Comparison of ENCODE assay signal across 1 cellular context in the genomic region with DNA sequence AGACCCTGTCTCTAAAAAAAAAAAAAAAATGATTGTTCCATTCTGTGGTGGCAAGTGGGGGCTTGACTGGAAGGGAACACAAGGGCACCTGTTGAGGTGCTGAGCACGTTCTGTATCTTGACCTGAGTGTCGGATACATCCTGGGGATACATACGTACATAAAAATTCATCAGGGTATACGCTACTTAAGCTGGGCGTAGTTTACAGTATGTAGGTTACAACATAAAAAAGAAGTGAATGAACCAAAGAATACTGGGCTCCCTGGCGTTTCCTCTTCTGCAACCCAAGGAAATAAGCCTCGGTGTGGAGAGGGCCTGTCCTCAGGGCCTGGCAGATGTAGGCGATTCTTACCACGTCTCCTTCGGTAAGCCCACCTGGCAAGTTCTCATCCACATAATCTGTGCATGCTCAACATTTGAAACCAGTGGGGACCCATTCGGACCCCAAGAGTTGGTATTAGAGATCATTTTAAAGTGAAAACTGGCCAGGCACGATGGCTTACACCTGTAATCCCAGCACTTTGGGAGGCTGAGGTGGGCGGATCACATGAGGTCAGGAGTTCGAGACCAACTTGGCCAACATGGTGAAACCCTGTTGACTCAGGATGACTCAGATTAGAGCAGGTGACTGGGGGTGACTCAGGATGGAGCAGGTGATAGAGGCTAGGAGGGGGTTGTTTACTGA.
TF ChIP-seq lines count a peak whose summit lies in the region.

No MANE protein-coding gene starts in this region.

TF ChIP-seq in K562, 482 proteins besides CTCF, POLR2A, EP300 and RAD21 (continued from another document and continues in another):
- TF ChIP-seq SMAD4 (CRISPR knock-in tag; conservative IDR thresholded peaks at IDR 0.05) (no peak), TSHZ1 (CRISPR knock-in tag; IDR thresholded peaks at IDR 0.05) (peak; percentile 68; the same call in 1 of the 2 replicates), ESRRA (IDR thresholded peaks at IDR 0.05; ENCODE audit: borderline replicate concordance, low read depth) (peak; percentile 48), HMG20B (CRISPR knock-in tag; IDR thresholded peaks at IDR 0.05) (no peak), GTF2A2 (tag; IDR thresholded peaks at IDR 0.05) (0 out of 2 replicates have a peak, but pooled peaks have one; percentile 69), ZNF695 (CRISPR knock-in tag; IDR thresholded peaks at IDR 0.05) (no peak), ZNF408 (CRISPR knock-in tag; IDR thresholded peaks at IDR 0.05; ENCODE audit: low read depth) (no peak), BACH1 (tag; IDR thresholded peaks at IDR 0.05) (no peak; the same call in 1 of the 2 replicates), GTF2E2 (tag; IDR thresholded peaks at IDR 0.05) (no peak; the same call in 1 of the 2 replicates), MAFG (tag; conservative IDR thresholded peaks at IDR 0.05) (peak; percentile 84), PCBP2 (IDR thresholded peaks at IDR 0.05; ENCODE audit: low read depth, low read length, poor library complexity, severe bottlenecking) (no peak), ILK (tag; IDR thresholded peaks at IDR 0.05; ENCODE audit: borderline replicate concordance, low read depth) (no peak), RBBP5 (IDR thresholded peaks at IDR 0.05; ENCODE audit: borderline replicate concordance, insufficient read depth, low read length, poor library complexity, severe bottlenecking) (no peak), ILF3 (IDR thresholded peaks at IDR 0.05; ENCODE audit: borderline replicate concordance) (no peak), STAG1 (CRISPR knock-in tag; IDR thresholded peaks at IDR 0.05; ENCODE audit: borderline replicate concordance) (no peak), TCF7L2 (IDR thresholded peaks at IDR 0.05; ENCODE audit: low read depth, low read length) (no peak), NONO (IDR thresholded peaks at IDR 0.05; ENCODE audit: low read depth in 2 of 2, low read length in 1 of 2) (no peak), NELFE (IDR thresholded peaks at IDR 0.05; ENCODE audit: insufficient read depth, insufficient read length) (no peak), MYBL2 (IDR thresholded peaks at IDR 0.05; ENCODE audit: low read depth) (no peak), MYBL2 (CRISPR knock-in tag; IDR thresholded peaks at IDR 0.05; ENCODE audit: borderline replicate concordance) (no peak), MTF1 (CRISPR knock-in tag; IDR thresholded peaks at IDR 0.05; ENCODE audit: borderline replicate concordance) (no peak), CBX3 (IDR thresholded peaks at IDR 0.05; ENCODE audit: borderline replicate concordance in 1 of 2, low read length in 2 of 2) (no peak), ZNF23 (CRISPR knock-in tag; IDR thresholded peaks at IDR 0.05) (no peak), ZEB2 (IDR thresholded peaks at IDR 0.05) (peak; percentile 99), FOXJ2 (tag; IDR thresholded peaks at IDR 0.05) (peak; percentile 92), SIX5 (IDR thresholded peaks at IDR 0.05; ENCODE audit: borderline replicate concordance in 1 of 2, insufficient read depth in 1 of 2, low read depth in 1 of 2, low read length in 2 of 2) (no peak), KHSRP (IDR thresholded peaks at IDR 0.05) (no peak), CBX1 (IDR thresholded peaks at IDR 0.05; ENCODE audit: low read depth) (no peak), HDAC1 (IDR thresholded peaks at IDR 0.05) (peak in 1 of 2 experiments; percentile 81; a peak in 1 of 4 replicates), MAFK (IDR thresholded peaks at IDR 0.05; ENCODE audit: low read length) (peak; percentile 57; the same call in 1 of the 2 replicates), ZNF717 (CRISPR knock-in tag; IDR thresholded peaks at IDR 0.05) (no peak), ZNF311 (CRISPR knock-in tag; IDR thresholded peaks at IDR 0.05) (no peak), E2F1 (CRISPR knock-in tag; IDR thresholded peaks at IDR 0.05) (no peak; the same call in 1 of the 2 replicates), SIN3B (IDR thresholded peaks at IDR 0.05; ENCODE audit: low read depth) (no peak), JUNB (CRISPR knock-in tag; conservative IDR thresholded peaks at IDR 0.05) (no peak), MBD2 (IDR thresholded peaks at IDR 0.05; ENCODE audit: borderline replicate concordance, low read depth) (no peak; the same call in 1 of the 2 replicates), ZNF124 (CRISPR knock-in tag; IDR thresholded peaks at IDR 0.05) (no peak), ARID2 (IDR thresholded peaks at IDR 0.05) (no peak), BMI1 (IDR thresholded peaks at IDR 0.05; ENCODE audit: low read length) (no peak; the same call in 1 of the 2 replicates), NFIX (CRISPR knock-in tag; IDR thresholded peaks at IDR 0.05; ENCODE audit: low read depth) (no peak), ESRRB (CRISPR knock-in tag; IDR thresholded peaks at IDR 0.05; ENCODE audit: borderline replicate concordance) (no peak), BCLAF1 (IDR thresholded peaks at IDR 0.05; ENCODE audit: borderline replicate concordance in 1 of 2, control insufficient read depth in 1 of 2, low read depth in 2 of 2, low read length in 1 of 2) (no peak), SMAD2 (IDR thresholded peaks at IDR 0.05; ENCODE audit: low read depth, low read length) (no peak), CGGBP1 (CRISPR knock-in tag; IDR thresholded peaks at IDR 0.05) (no peak), BRF1 (IDR thresholded peaks at IDR 0.05; ENCODE audit: borderline replicate concordance, extremely low read depth, insufficient read length) (no peak), E2F4 (CRISPR knock-in tag; IDR thresholded peaks at IDR 0.05; ENCODE audit: low read depth) (no peak), DDX20 (tag; IDR thresholded peaks at IDR 0.05; ENCODE audit: low read depth) (no peak), SNRNP70 (optimal IDR thresholded peaks at IDR 0.05; ENCODE audit: low read depth, low read length) (no peak), POLR3A (IDR thresholded peaks at IDR 0.05; ENCODE audit: borderline replicate concordance, extremely low read depth, insufficient read depth, insufficient read length) (no peak)
- TF ChIP-seq, protein P1, sequence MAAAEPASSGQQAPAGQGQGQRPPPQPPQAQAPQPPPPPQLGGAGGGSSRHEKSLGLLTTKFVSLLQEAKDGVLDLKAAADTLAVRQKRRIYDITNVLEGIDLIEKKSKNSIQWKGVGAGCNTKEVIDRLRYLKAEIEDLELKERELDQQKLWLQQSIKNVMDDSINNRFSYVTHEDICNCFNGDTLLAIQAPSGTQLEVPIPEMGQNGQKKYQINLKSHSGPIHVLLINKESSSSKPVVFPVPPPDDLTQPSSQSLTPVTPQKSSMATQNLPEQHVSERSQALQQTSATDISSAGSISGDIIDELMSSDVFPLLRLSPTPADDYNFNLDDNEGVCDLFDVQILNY (CRISPR knock-in tag; IDR thresholded peaks at IDR 0.05): 0 out of 2 replicates have a peak, but pooled peaks have one; percentile 15
- TF ChIP-seq, protein P2, sequence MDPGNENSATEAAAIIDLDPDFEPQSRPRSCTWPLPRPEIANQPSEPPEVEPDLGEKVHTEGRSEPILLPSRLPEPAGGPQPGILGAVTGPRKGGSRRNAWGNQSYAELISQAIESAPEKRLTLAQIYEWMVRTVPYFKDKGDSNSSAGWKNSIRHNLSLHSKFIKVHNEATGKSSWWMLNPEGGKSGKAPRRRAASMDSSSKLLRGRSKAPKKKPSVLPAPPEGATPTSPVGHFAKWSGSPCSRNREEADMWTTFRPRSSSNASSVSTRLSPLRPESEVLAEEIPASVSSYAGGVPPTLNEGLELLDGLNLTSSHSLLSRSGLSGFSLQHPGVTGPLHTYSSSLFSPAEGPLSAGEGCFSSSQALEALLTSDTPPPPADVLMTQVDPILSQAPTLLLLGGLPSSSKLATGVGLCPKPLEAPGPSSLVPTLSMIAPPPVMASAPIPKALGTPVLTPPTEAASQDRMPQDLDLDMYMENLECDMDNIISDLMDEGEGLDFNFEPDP (CRISPR knock-in tag; IDR thresholded peaks at IDR 0.05): no peak
- TF ChIP-seq, protein P3, sequence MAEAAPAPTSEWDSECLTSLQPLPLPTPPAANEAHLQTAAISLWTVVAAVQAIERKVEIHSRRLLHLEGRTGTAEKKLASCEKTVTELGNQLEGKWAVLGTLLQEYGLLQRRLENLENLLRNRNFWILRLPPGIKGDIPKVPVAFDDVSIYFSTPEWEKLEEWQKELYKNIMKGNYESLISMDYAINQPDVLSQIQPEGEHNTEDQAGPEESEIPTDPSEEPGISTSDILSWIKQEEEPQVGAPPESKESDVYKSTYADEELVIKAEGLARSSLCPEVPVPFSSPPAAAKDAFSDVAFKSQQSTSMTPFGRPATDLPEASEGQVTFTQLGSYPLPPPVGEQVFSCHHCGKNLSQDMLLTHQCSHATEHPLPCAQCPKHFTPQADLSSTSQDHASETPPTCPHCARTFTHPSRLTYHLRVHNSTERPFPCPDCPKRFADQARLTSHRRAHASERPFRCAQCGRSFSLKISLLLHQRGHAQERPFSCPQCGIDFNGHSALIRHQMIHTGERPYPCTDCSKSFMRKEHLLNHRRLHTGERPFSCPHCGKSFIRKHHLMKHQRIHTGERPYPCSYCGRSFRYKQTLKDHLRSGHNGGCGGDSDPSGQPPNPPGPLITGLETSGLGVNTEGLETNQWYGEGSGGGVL (CRISPR knock-in tag; IDR thresholded peaks at IDR 0.05): no peak
- TF ChIP-seq, protein P4, sequence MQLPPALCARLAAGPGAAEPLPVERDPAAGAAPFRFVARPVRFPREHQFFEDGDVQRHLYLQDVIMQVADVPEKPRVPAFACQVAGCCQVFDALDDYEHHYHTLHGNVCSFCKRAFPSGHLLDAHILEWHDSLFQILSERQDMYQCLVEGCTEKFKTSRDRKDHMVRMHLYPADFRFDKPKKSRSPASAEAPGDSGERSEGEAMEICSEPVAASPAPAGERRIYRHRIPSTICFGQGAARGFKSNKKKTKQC (CRISPR knock-in tag; IDR thresholded peaks at IDR 0.05): 0 out of 2 replicates have a peak, but pooled peaks have one; percentile 78
